In the genomic region with DNA sequence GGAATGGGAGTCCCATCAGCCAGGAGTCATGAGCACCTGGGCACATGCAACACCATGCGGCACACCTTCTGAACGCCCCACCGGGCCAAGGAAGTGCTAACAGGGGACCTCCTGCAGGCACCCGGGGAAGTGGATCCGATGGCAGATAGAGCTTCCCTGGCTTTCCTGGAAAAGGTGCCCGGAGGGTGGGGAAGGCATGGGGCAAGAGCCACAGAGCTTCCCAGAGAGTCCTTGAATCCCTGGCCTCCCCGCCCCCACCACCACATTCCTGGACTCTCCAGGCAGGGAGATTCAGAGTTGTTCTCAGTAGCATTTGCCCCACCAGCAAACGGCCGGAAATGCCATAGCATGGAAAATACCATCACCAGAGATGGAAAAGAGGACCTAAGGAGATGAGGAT, we compare ENCODE assay signal across 24 cellular contexts. TPM values are rescaled to one million over a fixed set of nuclear protein-coding genes. Genes with fewer than 3 reads are reported as not detected.
DNase-seq lines count a peak whose midpoint lies in the region; ATAC-seq, FAIRE-seq and TF ChIP-seq lines count a peak whose summit lies in the region.
"Had no signal": no experiment of that assay in that cellular context is flagged by ENCODE, and none has a peak within 500 bp of the region (broad histone marks: within the 10 kb centered on the region; RNA-seq: fewer than 3 reads in every experiment).

No MANE protein-coding gene starts in this region.

- H3K4me1 ChIP-seq in hepatocyte (ENCODE audit: insufficient read depth) (peaks cover 15% of the 10 kb centered on the region), small intestine (ENCODE audit: control insufficient read depth in 2 of 2, insufficient read depth in 1 of 2, low read depth in 1 of 2, low read length in 1 of 2) (peaks cover 0 to 4% of the 10 kb centered on the region in 2 donors)

- H3K9me2 ChIP-seq in hepatocyte (replicated peaks; ENCODE audit: insufficient read depth) = no peaks in the 10 kb centered on the region

- TF ChIP-seq CTCF in CD14-positive monocyte (IDR thresholded peaks at IDR 0.05) = no peak
- no peak for TF ChIP-seq CTCF in VCaP (conservative IDR thresholded peaks at IDR 0.05)
- no peak for TF ChIP-seq CTCF in hepatocyte (IDR thresholded peaks at IDR 0.05; ENCODE audit: poor library complexity)

- DNase-seq in CD14-positive monocyte (ENCODE audit: low spot score) = peak; percentile 29
- no peak for DNase-seq in hepatocyte (ENCODE audit: low spot score)
- DNase-seq in small intestine = no peak
- no peak for DNase-seq in MV-4-11 (lab: John Stamatoyannopoulos, UW)
- no peak for DNase-seq in NOMO-1 treated with dmso at 0.1 percent for 144 hours (lab: John Stamatoyannopoulos, UW; ENCODE audit: unreplicated experiment)
- DNase-seq: activated CD8-positive, alpha-beta T cell treated with anti-CD3 and anti-CD28 coated beads, Interleukin-2, amount 10 ng/mL, durations not matched to agents 7 days and 5 days; activated naive CD4-positive, alpha-beta T cell; EL; islet precursor cell; mesenchymal stem cell; naive thymus-derived CD4-positive, alpha-beta T cell; NCI-H1694 treated with DMSO at 0.1 percent for 48 hours; occipital lobe; retina; Right ventricle myocardium superior had no signal

- H3K27me3 Mint-ChIP-seq in CD14-positive monocyte (ENCODE audit: low read depth in 3 of 3) = peaks cover 1 to 11% (median 5%) of the 10 kb centered on the region in 3 donors

- no peaks in the 10 kb centered on the region for H3K36me3 ChIP-seq in hepatocyte (replicated peaks; ENCODE audit: insufficient read depth, low read depth)
- H3K36me3 ChIP-seq in small intestine (ENCODE audit: control insufficient read depth in 2 of 2, insufficient read depth in 2 of 2, low read length in 2 of 2) = no peaks in the 10 kb centered on the region

- H3K4me2 ChIP-seq in hepatocyte = no peak overlapping the region

- H3K4me3 ChIP-seq in hepatocyte (no peak overlapping the region), skin epidermis (peak overlapping the region in 2 of 7 experiments; percentile 0 to 3), small intestine (ENCODE audit: low read depth in 1 of 2, low read length in 2 of 2) (no peak overlapping the region)
- H3K4me3 ChIP-seq: dorsolateral prefrontal cortex had no signal

- no peaks in the 10 kb centered on the region for H4K20me1 ChIP-seq in hepatocyte (ENCODE audit: insufficient read depth, poor library complexity, severe bottlenecking)

- intact Hi-C loops in CD14-positive monocyte (cut with micrococcal nuclease) = no loop called here

- H3K36me3 Mint-ChIP-seq in CD14-positive monocyte = no peaks in the 10 kb centered on the region
- H3K36me3 Mint-ChIP-seq: naive thymus-derived CD4-positive, alpha-beta T cell had no signal

- peak overlapping the region; percentile 81 for H3K27ac ChIP-seq in VCaP
- H3K27ac ChIP-seq in hepatocyte = peak overlapping the region; percentile 83
- H3K27ac ChIP-seq in skin epidermis = peak overlapping the region in 20 of 21 experiments; percentile 66 to 92 (median 84)
- no peak overlapping the region for H3K27ac ChIP-seq in small intestine (ENCODE audit: low read depth in 1 of 2, low read length in 1 of 2)
- H3K27ac ChIP-seq: dorsolateral prefrontal cortex had no signal

- H3K27ac Mint-ChIP-seq in CD14-positive monocyte = no peak overlapping the region
- H3K27ac Mint-ChIP-seq: activated CD8-positive, alpha-beta T cell treated with anti-CD3 and anti-CD28 coated beads, Interleukin-2, amount 10 ng/mL, durations not matched to agents 7 days and 5 days; naive thymus-derived CD4-positive, alpha-beta T cell had no signal

- no peak for FAIRE-seq in small intestine (lab: Jason Lieb, UNC)
- FAIRE-seq: D721Med, frontal cortex had no signal

- H3K79me2 ChIP-seq in hepatocyte = no peaks in the 10 kb centered on the region

- no peak overlapping the region for H3K4me3 Mint-ChIP-seq in CD14-positive monocyte
- H3K4me3 Mint-ChIP-seq: activated CD8-positive, alpha-beta T cell treated with anti-CD3 and anti-CD28 coated beads, Interleukin-2, amount 10 ng/mL, durations not matched to agents 7 days and 5 days; central memory CD8-positive, alpha-beta T cell; naive thymus-derived CD4-positive, alpha-beta T cell had no signal

- WGBS in hepatocyte (ENCODE audit: low lambda C conversion rate, missing lambda C conversion rate) = 84% methylated on average over 9 of the region's 9 CpGs
- 88 to 92% (median 91%) methylated on average over 9 of the region's 9 CpGs for WGBS in small intestine, 3 donors

- H3K4me1 Mint-ChIP-seq in CD14-positive monocyte = no peaks in the 10 kb centered on the region
- H3K4me1 Mint-ChIP-seq: central memory CD8-positive, alpha-beta T cell; naive thymus-derived CD4-positive, alpha-beta T cell had no signal

- no peak for ATAC-seq in HG03354 (IDR thresholded peaks at IDR 0.05; ENCODE audit: poor library complexity, severe bottlenecking, unreplicated experiment)
- ATAC-seq: activated CD4-positive, CD25-positive, alpha-beta regulatory T cell treated with anti-CD3 and anti-CD28 coated beads, Interleukin-2, amount 50 U/mL, for 24 hours; activated CD8-positive, alpha-beta T cell treated with anti-CD3 and anti-CD28 coated beads, Interleukin-2, amount 10 ng/mL, durations not matched to agents 7 days and 5 days; naive thymus-derived CD4-positive, alpha-beta T cell had no signal

- H3K27me3 ChIP-seq in hepatocyte (no peaks in the 10 kb centered on the region), small intestine (ENCODE audit: control insufficient read depth in 2 of 2, insufficient read depth in 2 of 2, low read length in 2 of 2) (no peaks in the 10 kb centered on the region)

- no peaks in the 10 kb centered on the region for H3K9me3 Mint-ChIP-seq in CD14-positive monocyte
- H3K9me3 Mint-ChIP-seq: central memory CD8-positive, alpha-beta T cell had no signal

- H3K9me3 ChIP-seq in hepatocyte (ENCODE audit: low read depth) (no peaks in the 10 kb centered on the region), small intestine (ENCODE audit: control insufficient read depth, low read depth) (no peaks in the 10 kb centered on the region)

- H2AFZ ChIP-seq in hepatocyte = no peak overlapping the region

RNA-seq across cellular contexts. Expression of a gene that starts 8.3 kb away (rescaled TPM):
- polyA plus RNA-seq in CD14-positive monocyte = not detected
- 7.7 and 11.2 TPM in 2 replicates for total RNA-seq in hepatocyte
- polyA plus RNA-seq in hepatocyte = 8.5 and 9.4 TPM in 2 replicates
- polyA plus RNA-seq in small intestine = 10 to 100 TPM in 1 of 3 donors, 1 to 10 TPM in 2; 1.1 to 10.3 (median 2.3) TPM
- total RNA-seq: activated CD8-positive, alpha-beta T cell treated with anti-CD3 and anti-CD28 coated beads, Interleukin-2, amount 10 ng/mL, durations not matched to agents 7 days and 5 days; epithelial cell of proximal tubule; frontal cortex; naive thymus-derived CD4-positive, alpha-beta T cell; Right ventricle myocardium superior had no signal
- polyA plus RNA-seq: naive thymus-derived CD4-positive, alpha-beta T cell had no signal

Comparison
In these comparisons a context has a peak if more than half of its experiments do, and no peak if none do; other contexts are left out.
1. H3K27ac ChIP-seq: peak in VCaP (single experiment), hepatocyte (single experiment) and skin epidermis (20 of 21); none in small intestine (0 of 2).